15 cellular contexts compared by ENCODE assay signal in genomic region chr14:89578048-89578619, GRCh38.
DNase-seq lines count a peak whose midpoint lies in the region; ATAC-seq and TF ChIP-seq lines count a peak whose summit lies in the region.
"Had no signal": no experiment of that assay in that cellular context is flagged by ENCODE, and none has a peak within 500 bp of the region (broad histone marks: within the 10 kb centered on the region; RNA-seq: fewer than 3 reads in every experiment).

No MANE protein-coding gene starts in this region.

- H3K23me2 ChIP-seq in H9 (ENCODE audit: insufficient read length, low read depth, low read length, poor library complexity, severe bottlenecking): no peaks in the 10 kb centered on the region

- no peak overlapping the region for H3K23ac ChIP-seq in H9 (ENCODE audit: insufficient read length, low read depth, low read length)

- H4K8ac ChIP-seq in H9 (replicated peaks; ENCODE audit: insufficient read length, low read depth, low read length): no peak overlapping the region

- H2BK120ac ChIP-seq in H9 (ENCODE audit: low read depth, low read length, poor library complexity, severe bottlenecking): no peak overlapping the region

- H3K4ac ChIP-seq in H9 (ENCODE audit: low read depth, low read length): no peak overlapping the region

- intact Hi-C loops in naive thymus-derived CD4-positive, alpha-beta T cell (cut with micrococcal nuclease): no loop called here
- intact Hi-C loops in left colon (cut with DNase I, micrococcal nuclease): no loop called here

- H2BK5ac ChIP-seq in H9 (ENCODE audit: insufficient read length, low read length): no peak overlapping the region

- H3K9ac ChIP-seq in H9 (ENCODE audit: extremely low read depth, insufficient read length, low read length): no peak overlapping the region

- H4K91ac ChIP-seq in H9 (ENCODE audit: insufficient read length, low read depth, low read length): no peak overlapping the region

- H3K27me3 ChIP-seq in H9 (ENCODE audit: insufficient read depth, low read length): no peaks in the 10 kb centered on the region
- no peaks in the 10 kb centered on the region for H3K27me3 ChIP-seq in naive thymus-derived CD4-positive, alpha-beta T cell (ENCODE audit: control insufficient read depth in 2 of 2, insufficient read depth in 2 of 2, low read length in 2 of 2)
- H3K27me3 ChIP-seq in BE2C: no peaks in the 10 kb centered on the region

- no peak overlapping the region for H2BK20ac ChIP-seq in H9 (ENCODE audit: low read depth, low read length, poor library complexity, severe bottlenecking)

- WGBS in H9 (ENCODE audit: extremely low coverage, insufficient read length, low lambda C conversion rate): no CpG with 5 or more reads among the region's 4 CpGs

- H3K4me2 ChIP-seq in H9 (ENCODE audit: insufficient read depth, insufficient read length, low read length): no peak overlapping the region

- CTCF ChIA-PET in naive thymus-derived CD4-positive, alpha-beta T cell (lab: Charles Lee): no interaction called here

- no peak overlapping the region for H3T11ph ChIP-seq in H9 (ENCODE audit: low read length)

- H3K9me3 Mint-ChIP-seq in H9: no peaks in the 10 kb centered on the region
- H3K9me3 Mint-ChIP-seq in naive thymus-derived CD4-positive, alpha-beta T cell: peaks cover 0 to 3% (median 0%) of the 10 kb centered on the region in 11 donors
- H3K9me3 Mint-ChIP-seq: activated CD8-positive, alpha-beta T cell treated with anti-CD3 and anti-CD28 coated beads for 36 hours; T-helper 1 cell treated with Interleukin-12 subunit alpha and Interleukin-12 subunit beta and Interleukin-4 antibody, amounts not matched to agents 30 μg/mL and 1 μg/mL, for 36 hours had no signal

- H3K4me3 ChIP-seq in fibroblast of mammary gland (ENCODE audit: control insufficient read depth, low read depth, low read length): no peak overlapping the region
- H3K4me3 ChIP-seq in naive thymus-derived CD4-positive, alpha-beta T cell (ENCODE audit: low read length): no peak overlapping the region
- H3K4me3 ChIP-seq in BE2C (ENCODE audit: low read depth, low read length): no peak overlapping the region

- no peak overlapping the region for H3K56ac ChIP-seq in H9 (ENCODE audit: insufficient read length, low read depth, low read length)

- ATAC-seq in naive thymus-derived CD4-positive, alpha-beta T cell: no peak
- ATAC-seq in left colon: no peak
- ATAC-seq: activated CD8-positive, alpha-beta T cell treated with anti-CD3 and anti-CD28 coated beads for 36 hours had no signal

- POLR2A ChIA-PET in naive thymus-derived CD4-positive, alpha-beta T cell (lab: Charles Lee): no interaction called here

- peak; percentile 61 for DNase-seq in AG20443 (ENCODE audit: low spot score)
- DNase-seq in H9: no peak
- peak; percentile 35 for DNase-seq in fibroblast of mammary gland (ENCODE audit: low read depth)
- DNase-seq in naive thymus-derived CD4-positive, alpha-beta T cell: no peak
- DNase-seq in BE2C: no peak
- no peak for DNase-seq in T-helper 2 cell
- no peak for DNase-seq in NCI-H2227 (lab: John Stamatoyannopoulos, UW; ENCODE audit: unreplicated experiment)
- DNase-seq in left colon: no peak
- DNase-seq: activated CD8-positive, alpha-beta T cell treated with anti-CD3 and anti-CD28 coated beads for 36 hours; effector memory CD4-positive, alpha-beta T cell; hypothalamus; KBM-7; NCI-H2107; OCI-M1 had no signal

- peaks cover 7% of the 10 kb centered on the region for H3K79me1 ChIP-seq in H9 (ENCODE audit: insufficient read depth, low read depth, low read length, poor library complexity, severe bottlenecking)

- H4K20me1 ChIP-seq in H9 (ENCODE audit: control insufficient read depth, insufficient read depth, insufficient read length): no peaks in the 10 kb centered on the region

- no peaks in the 10 kb centered on the region for H3K9me3 ChIP-seq in H9 (ENCODE audit: control insufficient read depth, low read depth, low read length)
- H3K9me3 ChIP-seq in naive thymus-derived CD4-positive, alpha-beta T cell (ENCODE audit: control insufficient read depth in 2 of 3, low read length in 3 of 3): no peaks in the 10 kb centered on the region
- H3K9me3 ChIP-seq in BE2C: no peaks in the 10 kb centered on the region; the same call in 1 of the 2 replicates

- no peak overlapping the region for H2BK12ac ChIP-seq in H9 (ENCODE audit: insufficient read length, low read depth, low read length)

- H3K27me3 Mint-ChIP-seq in H9 (ENCODE audit: low read depth): no peaks in the 10 kb centered on the region
- no peaks in the 10 kb centered on the region for H3K27me3 Mint-ChIP-seq in naive thymus-derived CD4-positive, alpha-beta T cell
- H3K27me3 Mint-ChIP-seq: activated CD8-positive, alpha-beta T cell treated with anti-CD3 and anti-CD28 coated beads for 36 hours had no signal

- peaks cover 39 to 46% of the 10 kb centered on the region in 2 experiments for H3K4me1 Mint-ChIP-seq in H9
- peaks cover 2 to 84% (median 79%) of the 10 kb centered on the region in 7 donors for H3K4me1 Mint-ChIP-seq in naive thymus-derived CD4-positive, alpha-beta T cell

- H3K14ac ChIP-seq in H9 (ENCODE audit: insufficient read depth, low read length): no peak overlapping the region

- no peak overlapping the region for H2BK15ac ChIP-seq in H9 (ENCODE audit: low read depth, low read length)

- H3K27ac ChIP-seq in H9 (ENCODE audit: insufficient read length, low read depth, low read length): no peak overlapping the region
- H3K27ac ChIP-seq in naive thymus-derived CD4-positive, alpha-beta T cell (ENCODE audit: low read depth, low read length): no peak overlapping the region

- no peak overlapping the region for H2AK5ac ChIP-seq in H9 (ENCODE audit: insufficient read length, low read length)

- H3K79me2 ChIP-seq in H9 (ENCODE audit: insufficient read depth, low read length): peaks cover 9% of the 10 kb centered on the region; the same call in 1 of the 2 replicates

- no peak for TF ChIP-seq CTCF in H9 (conservative IDR thresholded peaks at IDR 0.05)
- no peak for TF ChIP-seq CTCF in fibroblast of mammary gland (conservative IDR thresholded peaks at IDR 0.05; ENCODE audit: control insufficient read depth, insufficient read depth, low read depth, low read length)
- TF ChIP-seq CTCF in BE2C (IDR thresholded peaks at IDR 0.05; ENCODE audit: low read depth, low read length): no peak

- H2AFZ ChIP-seq in H9 (ENCODE audit: low read length): no peak overlapping the region

- H4K5ac ChIP-seq in H9 (ENCODE audit: insufficient read length, low read depth, low read length): no peak overlapping the region

- H3K36me3 Mint-ChIP-seq in H9 (ENCODE audit: insufficient read depth in 1 of 3, low read depth in 3 of 3): peaks cover 22 to 28% (median 28%) of the 10 kb centered on the region in 3 experiments
- peaks cover 5 to 46% (median 44%) of the 10 kb centered on the region in 5 donors for H3K36me3 Mint-ChIP-seq in naive thymus-derived CD4-positive, alpha-beta T cell

- H3K36me3 ChIP-seq in naive thymus-derived CD4-positive, alpha-beta T cell (ENCODE audit: control insufficient read depth in 2 of 3, insufficient read depth in 3 of 3, low read length in 3 of 3): peaks cover 0 to 22% (median 5%) of the 10 kb centered on the region in 3 experiments
- no peaks in the 10 kb centered on the region for H3K36me3 ChIP-seq in BE2C

- no peak overlapping the region; a peak in 1 of 5 replicates for H3K4me3 Mint-ChIP-seq in H9
- H3K4me3 Mint-ChIP-seq in naive thymus-derived CD4-positive, alpha-beta T cell: peak overlapping the region in 2 of 10 donors; percentile 11 to 34
- H3K4me3 Mint-ChIP-seq: activated CD8-positive, alpha-beta T cell treated with anti-CD3 and anti-CD28 coated beads for 36 hours; T-helper 1 cell treated with Interleukin-12 subunit alpha and Interleukin-12 subunit beta and Interleukin-4 antibody, amounts not matched to agents 30 μg/mL and 1 μg/mL, for 36 hours had no signal

- H3K18ac ChIP-seq in H9 (ENCODE audit: insufficient read length, low read depth, low read length): no peak overlapping the region

- H3K4me1 ChIP-seq in H9 (ENCODE audit: insufficient read depth, low read length) (peaks cover 18% of the 10 kb centered on the region; the same call in 1 of the 2 replicates), BE2C (no peaks in the 10 kb centered on the region)
- no peaks in the 10 kb centered on the region for H3K4me1 ChIP-seq in naive thymus-derived CD4-positive, alpha-beta T cell (ENCODE audit: control insufficient read depth in 2 of 2, insufficient read depth in 2 of 2, low read length in 2 of 2)

- H3K27ac Mint-ChIP-seq in H9: peak overlapping the region; percentile 9 to 73 (median 47); a peak in 4 of 7 replicates
- H3K27ac Mint-ChIP-seq in naive thymus-derived CD4-positive, alpha-beta T cell: peak overlapping the region in 5 of 9 donors; percentile 11 to 88 (median 14)
- H3K27ac Mint-ChIP-seq: T-helper 1 cell treated with Interleukin-12 subunit alpha and Interleukin-12 subunit beta and Interleukin-4 antibody, amounts not matched to agents 30 μg/mL and 1 μg/mL, for 36 hours had no signal

Comparison
In these comparisons a context has a peak if more than half of its experiments do, and no peak if none do; other contexts are left out.
1. DNase-seq: peak in AG20443 (single experiment) and fibroblast of mammary gland (single experiment); none in H9 (single experiment), naive thymus-derived CD4-positive, alpha-beta T cell (0 of 9), BE2C (single experiment), T-helper 2 cell (0 of 5), NCI-H2227 (single experiment) and left colon (0 of 2).